16 cellular contexts compared by ENCODE assay signal in the genomic region with DNA sequence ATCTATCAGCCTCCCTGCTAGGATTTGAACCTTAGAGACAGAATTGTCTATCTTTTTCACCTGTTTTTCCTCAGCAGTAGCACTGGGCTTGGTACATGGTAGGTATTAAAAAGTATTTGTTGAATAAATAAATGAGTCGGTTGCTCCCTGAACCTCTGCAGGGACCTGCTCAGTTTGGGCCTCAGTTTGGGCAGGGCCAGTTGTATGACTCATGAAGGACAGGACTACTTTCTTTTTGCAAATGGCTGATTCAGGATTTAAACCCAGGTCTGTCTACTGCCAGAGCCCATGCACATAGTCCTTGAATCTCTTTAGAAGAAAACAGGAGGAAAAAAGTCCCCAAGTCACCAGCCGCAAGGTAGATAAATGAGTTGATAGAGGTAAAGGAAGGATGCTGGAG. TPM values are rescaled to one million over a fixed set of nuclear protein-coding genes. Genes with fewer than 3 reads are reported as not detected.
DNase-seq lines count a peak whose midpoint lies in the region; ATAC-seq, FAIRE-seq and TF ChIP-seq lines count a peak whose summit lies in the region.
"Had no signal": no experiment of that assay in that cellular context is flagged by ENCODE, and none has a peak within 500 bp of the region (broad histone marks: within the 10 kb centered on the region; RNA-seq: fewer than 3 reads in every experiment).

No MANE protein-coding gene starts in this region.

- H3K36me3 ChIP-seq in MG63, result peaks cover 46% of the 10 kb centered on the region
- H3K36me3 ChIP-seq in bronchial epithelial cell (ENCODE audit: control insufficient read depth, insufficient read depth, low read length), result peaks cover 2% of the 10 kb centered on the region
- peaks cover 13% of the 10 kb centered on the region for H3K36me3 ChIP-seq in upper lobe of right lung
- H3K36me3 ChIP-seq: ovary had no signal

- H3K27me3 ChIP-seq in MG63, result no peaks in the 10 kb centered on the region
- no peaks in the 10 kb centered on the region for H3K27me3 ChIP-seq in bronchial epithelial cell (ENCODE audit: control insufficient read depth, insufficient read depth, low read length)
- H3K27me3 ChIP-seq in upper lobe of right lung, result no peaks in the 10 kb centered on the region
- H3K27me3 ChIP-seq: adrenal gland, ovary had no signal

- ATAC-seq in upper lobe of right lung, result no peak
- ATAC-seq in HG02642 (IDR thresholded peaks at IDR 0.05; ENCODE audit: poor library complexity, unreplicated experiment), result no peak
- ATAC-seq: activated CD8-positive, alpha-beta T cell treated with anti-CD3 and anti-CD28 coated beads, Interleukin-2, amount 10 ng/mL, durations not matched to agents 7 days and 5 days had no signal

- TF ChIP-seq CTCF in bronchial epithelial cell (IDR thresholded peaks at IDR 0.05; ENCODE audit: insufficient read depth, low read length, severe bottlenecking) (no peak), upper lobe of right lung (IDR thresholded peaks at IDR 0.05) (no peak)

- no peak overlapping the region for H3K27ac ChIP-seq in upper lobe of right lung
- H3K27ac ChIP-seq: C4-2B, ovary had no signal

- intact Hi-C loops in upper lobe of right lung (cut with DNase I), result no loop called here

- H3K4me3 ChIP-seq in MG63 (no peak overlapping the region), bronchial epithelial cell (ENCODE audit: low read depth, low read length) (no peak overlapping the region), upper lobe of right lung (peak overlapping the region; percentile 57)
- H3K4me3 ChIP-seq: adrenal gland, ovary had no signal

- peaks cover 17% of the 10 kb centered on the region for H3K4me1 ChIP-seq in upper lobe of right lung

- H3K9me3 ChIP-seq in MG63, result 0 out of 2 replicates have a peak, but pooled peaks cover 4% of the 10 kb centered on the region
- no peaks in the 10 kb centered on the region for H3K9me3 ChIP-seq in upper lobe of right lung
- H3K9me3 ChIP-seq: adrenal gland, ovary had no signal

- DNase-seq in MG63 (peak; percentile 64), bronchial epithelial cell (ENCODE audit: low read depth) (peak; percentile 75), kidney tubule cell (ENCODE audit: low spot score) (peak; percentile 29), upper lobe of right lung (no peak), GM19240 (ENCODE audit: insufficient read length, low spot score) (no peak), SW480 (ENCODE audit: low spot score) (no peak)
- DNase-seq: activated CD8-positive, alpha-beta T cell treated with anti-CD3 and anti-CD28 coated beads, Interleukin-2, amount 10 ng/mL, durations not matched to agents 7 days and 5 days; kidney glomerular epithelial cell; NCI-H1417; NCI-H774; ovary; stimulated activated CD4-positive, alpha-beta T cell treated with anti-CD3 and anti-CD28 coated beads, Interleukin-4, amount 100 ng/mL, for 24 hours; stimulated activated CD8-positive, alpha-beta memory T cell treated with anti-CD3 and anti-CD28 coated beads, Interleukin-4, amount 100 ng/mL, for 48 hours had no signal

- FAIRE-seq in bronchial epithelial cell (lab: Jason Lieb, UNC), result no peak

RNA-seq across cellular contexts. Expression of gene MMP2, which starts 3.1 kb away (rescaled TPM):
- total RNA-seq in MG63 (2014; rRNA removed; shearing (Covaris generic); ENCODE audit: low replicate concordance), result 53.0 and 98.5 TPM in 2 replicates
- total RNA-seq in bronchial epithelial cell (5.8 and 12.4 TPM in 2 replicates), upper lobe of right lung (353 TPM)
- total RNA-seq: activated CD8-positive, alpha-beta T cell treated with anti-CD3 and anti-CD28 coated beads, Interleukin-2, amount 10 ng/mL, durations not matched to agents 7 days and 5 days had no signal

RNA-seq across cellular contexts. Expression of gene LPCAT2, which starts 26.8 kb away (rescaled TPM):
- not detected in 2 replicates for total RNA-seq in MG63 (2014; rRNA removed; shearing (Covaris generic); ENCODE audit: low replicate concordance)
- total RNA-seq in bronchial epithelial cell, result 11.8 TPM in 2 replicates
- total RNA-seq in upper lobe of right lung, result 32.8 TPM

Comparison
In these comparisons a context has a peak if more than half of its experiments do, and no peak if none do; other contexts are left out.
1. DNase-seq: peak in MG63 (single experiment), bronchial epithelial cell (single experiment) and kidney tubule cell (single experiment); none in upper lobe of right lung (single experiment), GM19240 (single experiment) and SW480 (single experiment).
2. RNA of gene LPCAT2, which starts 26.8 kb away (total RNA-seq): 32.8 TPM in upper lobe of right lung (single experiment) and 11.8 TPM in bronchial epithelial cell; not detected in MG63; every median in the first group is over 10 times any median in the second.